In the genomic region with DNA sequence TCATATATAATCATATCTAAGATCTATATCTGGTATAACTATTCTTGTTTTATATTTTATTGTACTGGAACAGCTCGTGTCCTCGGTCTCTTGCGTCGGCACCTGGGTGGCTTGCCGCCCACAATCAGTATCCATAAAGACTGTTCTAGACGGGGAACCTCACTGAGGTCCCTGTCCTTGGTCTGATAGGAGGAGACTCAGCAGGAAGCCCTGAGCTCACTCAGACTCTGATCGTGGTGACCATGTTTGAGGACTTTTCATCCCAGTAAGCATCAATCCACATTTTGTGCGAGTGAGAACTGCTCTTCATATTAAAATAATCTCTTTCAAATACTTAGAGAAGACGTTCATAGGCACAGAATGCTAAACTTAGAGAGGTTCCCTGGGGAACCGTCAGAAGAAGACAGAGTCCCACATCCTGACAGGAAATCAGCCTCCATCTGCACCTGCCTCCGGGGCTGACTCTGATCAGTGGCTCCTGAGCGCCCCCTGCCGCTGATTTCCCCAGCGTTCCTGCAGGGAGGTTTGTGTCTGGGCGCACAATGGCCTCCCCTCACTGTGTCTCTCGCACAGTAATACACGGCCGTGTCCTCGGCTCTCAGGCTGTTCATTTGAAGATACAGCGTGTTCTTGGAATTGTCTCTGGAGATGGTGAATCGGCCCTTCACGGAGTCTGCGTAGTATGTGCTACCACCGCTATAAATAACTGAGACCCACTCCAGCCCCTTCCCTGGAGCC, we compare ENCODE assay signal across 7 cellular contexts.
DNase-seq lines count a peak whose midpoint lies in the region; ATAC-seq and TF ChIP-seq lines count a peak whose summit lies in the region.
"Not testable (repeated sequence)": the region's sequence is repeated elsewhere in the genome, so short reads cannot be mapped to it uniquely, and the experiment has no call there.

No MANE protein-coding gene starts in this region.

- not testable (repeated sequence) for H3K36me3 ChIP-seq in DND-41 (ENCODE audit: insufficient read depth, low read length)

- H2AFZ ChIP-seq in DND-41 (ENCODE audit: low read depth, low read length), result peak overlapping the region; percentile 50; the same call in 1 of the 2 replicates

- peak; percentile 78 for ATAC-seq in DND-41 (ENCODE audit: insufficient read depth, low read depth)
- not testable (repeated sequence) for ATAC-seq in natural killer cell

- not testable (repeated sequence) for H3K27me3 ChIP-seq in DND-41 (ENCODE audit: insufficient read depth, low read length, poor library complexity)

- H3K36me3 Mint-ChIP-seq in natural killer cell, result not testable (repeated sequence)

- H3K27me3 Mint-ChIP-seq in natural killer cell (ENCODE audit: low read depth in 2 of 2), result peaks cover 15 to 20% of the 10 kb centered on the region in 2 donors

- not testable (repeated sequence) for H3K9me3 ChIP-seq in DND-41 (ENCODE audit: insufficient read depth, low read length, severe bottlenecking)

- not testable (repeated sequence) for H3K4me3 Mint-ChIP-seq in natural killer cell

- peak overlapping the region; percentile 97 for H3K27ac ChIP-seq in DND-41 (ENCODE audit: low read length)

- intact Hi-C loops in natural killer cell (cut with micrococcal nuclease), result not testable (repeated sequence)

- H3K4me1 ChIP-seq in DND-41 (ENCODE audit: insufficient read depth, low read length), result peaks cover 92% of the 10 kb centered on the region

- H3K4me3 ChIP-seq in DND-41 (ENCODE audit: low read depth in 1 of 2, low read length in 2 of 2), result peak overlapping the region in 1 of 2 experiments; percentile 46; a peak in 2 of 4 replicates

- H3K4me2 ChIP-seq in DND-41 (ENCODE audit: insufficient read depth, low read length), result peak overlapping the region; percentile 55

- TF ChIP-seq CTCF in DND-41 (IDR thresholded peaks at IDR 0.05; ENCODE audit: borderline replicate concordance, extremely low read depth, low read length, poor library complexity, severe bottlenecking) (peak; percentile 73), LNCAP (IDR thresholded peaks at IDR 0.05) (peak; percentile 52), natural killer cell (IDR thresholded peaks at IDR 0.05) (peak; percentile 29)

- not testable (repeated sequence) for H4K20me1 ChIP-seq in DND-41 (ENCODE audit: insufficient read depth, low read length)

- not testable (repeated sequence) for H3K79me2 ChIP-seq in DND-41 (ENCODE audit: insufficient read depth, low read length)

- H3K9ac ChIP-seq in DND-41 (ENCODE audit: low read depth, low read length), result peak overlapping the region; percentile 64

- H3K9me3 Mint-ChIP-seq in natural killer cell, result not testable (repeated sequence)

- DNase-seq in DND-41, result peak; percentile 93
- DNase-seq in T-helper 2 cell, result peak in 4 of 5 experiments; percentile 33 to 67 (median 43)
- DNase-seq in activated CD8-positive, alpha-beta memory T cell treated with anti-CD3 and anti-CD28 coated beads for 24 hours, result peak; percentile 84
- DNase-seq in activated effector memory CD4-positive, alpha-beta T cell treated with anti-CD3 and anti-CD28 coated beads, Interleukin-2, amount 50 U/mL, for 16 hours, result peak; percentile 88
- DNase-seq in natural killer cell, result peak; percentile 32
- peak; percentile 55 for DNase-seq in stimulated activated CD8-positive, alpha-beta memory T cell treated with anti-CD3 and anti-CD28 coated beads, Interleukin-12 subunit alpha, Interleukin-12 subunit beta, amount 100 ng/mL, for 1 hour (ENCODE audit: low read depth)

- not testable (repeated sequence) for H3K27ac Mint-ChIP-seq in natural killer cell

- H3K4me1 Mint-ChIP-seq in natural killer cell, result not testable (repeated sequence)

Comparison
In these comparisons a context has a peak if more than half of its experiments do, and no peak if none do; other contexts are left out.
1. DNase-seq: peak in every context shown above with its lines; median percentile 93 in DND-41; 88 in activated effector memory CD4-positive, alpha-beta T cell treated with anti-CD3 and anti-CD28 coated beads, Interleukin-2, amount 50 U/mL, for 16 hours; 84 in activated CD8-positive, alpha-beta memory T cell treated with anti-CD3 and anti-CD28 coated beads for 24 hours; 55 in stimulated activated CD8-positive, alpha-beta memory T cell treated with anti-CD3 and anti-CD28 coated beads, Interleukin-12 subunit alpha, Interleukin-12 subunit beta, amount 100 ng/mL, for 1 hour; 43 in T-helper 2 cell; 32 in natural killer cell.